Comparison of ENCODE assay signal across 9 cellular contexts in the genomic region with DNA sequence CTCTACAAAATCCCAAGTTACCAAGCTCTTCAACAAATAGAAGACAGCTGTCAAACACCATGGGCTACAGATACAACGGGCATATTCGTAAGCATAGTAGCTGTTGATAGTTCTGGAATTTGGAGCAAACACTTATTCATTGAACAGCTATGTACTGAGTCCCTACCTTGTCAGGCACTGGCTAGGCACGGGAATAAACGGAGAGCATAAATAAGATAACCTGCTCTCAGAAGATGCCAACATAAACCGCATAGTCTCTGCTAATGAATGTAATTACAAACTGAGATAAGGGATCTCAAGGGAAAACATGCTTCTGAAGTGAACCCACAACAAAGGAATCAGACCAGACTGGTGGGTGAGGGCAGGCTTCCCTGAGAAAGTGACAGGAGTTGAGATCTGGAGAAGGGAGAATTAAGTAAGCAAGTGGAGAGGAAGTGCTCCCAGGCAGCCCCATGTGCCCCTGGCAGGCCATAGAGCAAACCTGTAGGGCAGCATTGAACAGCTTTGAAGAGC. TPM values are rescaled to one million over a fixed set of nuclear protein-coding genes. Genes with fewer than 3 reads are reported as not detected.
DNase-seq lines count a peak whose midpoint lies in the region; ATAC-seq, FAIRE-seq and TF ChIP-seq lines count a peak whose summit lies in the region.
"Had no signal": no experiment of that assay in that cellular context is flagged by ENCODE, and none has a peak within 500 bp of the region (broad histone marks: within the 10 kb centered on the region; RNA-seq: fewer than 3 reads in every experiment).

No MANE protein-coding gene starts in this region.

- H3K27me3 Mint-ChIP-seq in dendritic cell treated with granulocyte-macrophage colony-stimulating factor and Interleukin-4, amounts not matched to agents 40 ng/mL and 50 ng/mL, for 4 days: peaks cover 1% of the 10 kb centered on the region

- no peak for FAIRE-seq in HTR-8/SVneo (lab: Jason Lieb, UNC)
- no peak for FAIRE-seq in kidney (lab: Jason Lieb, UNC)

- peaks cover 27% of the 10 kb centered on the region for H3K36me3 Mint-ChIP-seq in dendritic cell treated with granulocyte-macrophage colony-stimulating factor and Interleukin-4, amounts not matched to agents 40 ng/mL and 50 ng/mL, for 4 days (ENCODE audit: low read depth)

- H3K27ac ChIP-seq in psoas muscle (no peak overlapping the region), kidney (ENCODE audit: low read depth in 2 of 2, low read length in 2 of 2) (no peak overlapping the region)

- no peaks in the 10 kb centered on the region for H3K36me3 ChIP-seq in GM06990 (ENCODE audit: control insufficient read depth, insufficient read depth, low read length)
- H3K36me3 ChIP-seq in psoas muscle (ENCODE audit: insufficient read depth in 1 of 2, low read depth in 1 of 2): no peaks in the 10 kb centered on the region
- H3K36me3 ChIP-seq in kidney (ENCODE audit: control insufficient read depth in 1 of 2, insufficient read depth in 2 of 2, low read length in 2 of 2): no peaks in the 10 kb centered on the region

- peak overlapping the region; percentile 95 for H3K27ac Mint-ChIP-seq in dendritic cell treated with granulocyte-macrophage colony-stimulating factor and Interleukin-4, amounts not matched to agents 40 ng/mL and 50 ng/mL, for 4 days

- no peak overlapping the region for H3K4me3 Mint-ChIP-seq in dendritic cell treated with granulocyte-macrophage colony-stimulating factor and Interleukin-4, amounts not matched to agents 40 ng/mL and 50 ng/mL, for 4 days

- ATAC-seq in psoas muscle: no peak
- ATAC-seq in GM21367 (IDR thresholded peaks at IDR 0.05; ENCODE audit: unreplicated experiment): no peak

- WGBS in psoas muscle, 3 donors: 70 to 72% (median 71%) methylated on average over 5 of the region's 5 CpGs

- no peak for TF ChIP-seq CTCF in GM06990 (IDR thresholded peaks at IDR 0.05; ENCODE audit: insufficient read depth, low read length, poor library complexity, severe bottlenecking)
- TF ChIP-seq CTCF in psoas muscle (IDR thresholded peaks at IDR 0.05): no peak
- no peak for TF ChIP-seq CTCF in kidney (IDR thresholded peaks at IDR 0.05; ENCODE audit: borderline replicate concordance, extremely low read depth, insufficient read depth)

- intact Hi-C loops in dendritic cell treated with granulocyte-macrophage colony-stimulating factor and Interleukin-4, amounts not matched to agents 40 ng/mL and 50 ng/mL, for 4 days (cut with micrococcal nuclease): loop anchor here (2.0 kb wide), 1 partner anchor 197 kb away; no protein-coding TSS in a partner anchor
- intact Hi-C loops in psoas muscle (cut with DNase I) (loop anchor here (2.0 to 10.0 kb wide), 4 partner anchors 57 to 307 kb away; no protein-coding TSS in a partner anchor), kidney (cut with DNase I) (loop anchor here (10.0 kb wide), 1 partner anchor 117 kb away; no protein-coding TSS in a partner anchor)

- H3K27me3 ChIP-seq in GM06990 (replicated peaks; ENCODE audit: control insufficient read depth, insufficient read depth, low read length) (no peaks in the 10 kb centered on the region), psoas muscle (ENCODE audit: insufficient read depth in 3 of 3, low read length in 2 of 3) (no peaks in the 10 kb centered on the region)

- peaks cover 36% of the 10 kb centered on the region for H3K4me1 Mint-ChIP-seq in dendritic cell treated with granulocyte-macrophage colony-stimulating factor and Interleukin-4, amounts not matched to agents 40 ng/mL and 50 ng/mL, for 4 days (ENCODE audit: low read depth)

- H3K4me3 ChIP-seq in GM06990 (replicated peaks; ENCODE audit: low read depth, low read length) (peak overlapping the region; percentile 66), psoas muscle (peak overlapping the region; percentile 68), kidney (ENCODE audit: low read length in 2 of 2) (peak overlapping the region in 1 of 2 donors; percentile 65)

- H3K9ac ChIP-seq in kidney (ENCODE audit: low read length in 2 of 2): no peak overlapping the region

- H3K9me3 ChIP-seq in psoas muscle (no peaks in the 10 kb centered on the region), kidney (ENCODE audit: control insufficient read depth in 1 of 2, low read length in 2 of 2) (no peaks in the 10 kb centered on the region)

- no peak for DNase-seq in GM06990 (ENCODE audit: extremely low read depth, insufficient read length)
- DNase-seq in MV-4-11 (lab: John Stamatoyannopoulos, UW): peak; percentile 3
- no peak for DNase-seq in psoas muscle
- DNase-seq in HTR-8/SVneo (ENCODE audit: insufficient read length, low spot score): no peak
- DNase-seq in OCI-M1 (lab: John Stamatoyannopoulos, UW): no peak
- DNase-seq in kidney: no peak
- DNase-seq: NCI-H526 treated with DMSO at 0.1 percent for 48 hours had no signal

- no peaks in the 10 kb centered on the region for H3K9me3 Mint-ChIP-seq in dendritic cell treated with granulocyte-macrophage colony-stimulating factor and Interleukin-4, amounts not matched to agents 40 ng/mL and 50 ng/mL, for 4 days

- H3K4me1 ChIP-seq in psoas muscle (peaks cover 11% of the 10 kb centered on the region), kidney (ENCODE audit: control insufficient read depth in 1 of 2, insufficient read depth in 1 of 2, low read depth in 1 of 2, low read length in 2 of 2) (peaks cover 0 to 3% of the 10 kb centered on the region in 2 donors)

RNA-seq across cellular contexts. Expression of a gene that starts 1.0 kb away (rescaled TPM):
- total RNA-seq in psoas muscle: 1 to 10 TPM; 1.7 to 9.3 (median 8.5) TPM
- under 1 TPM; 0.35 to 0.93 (median 0.40) TPM for polyA plus RNA-seq in psoas muscle
- 39.2 TPM for total RNA-seq in kidney
- 2.2 TPM for polyA plus RNA-seq in kidney (ENCODE audit: insufficient read depth, low read depth, low replicate concordance)
